ENCODE assay signal across 23 cellular contexts in the genomic region with DNA sequence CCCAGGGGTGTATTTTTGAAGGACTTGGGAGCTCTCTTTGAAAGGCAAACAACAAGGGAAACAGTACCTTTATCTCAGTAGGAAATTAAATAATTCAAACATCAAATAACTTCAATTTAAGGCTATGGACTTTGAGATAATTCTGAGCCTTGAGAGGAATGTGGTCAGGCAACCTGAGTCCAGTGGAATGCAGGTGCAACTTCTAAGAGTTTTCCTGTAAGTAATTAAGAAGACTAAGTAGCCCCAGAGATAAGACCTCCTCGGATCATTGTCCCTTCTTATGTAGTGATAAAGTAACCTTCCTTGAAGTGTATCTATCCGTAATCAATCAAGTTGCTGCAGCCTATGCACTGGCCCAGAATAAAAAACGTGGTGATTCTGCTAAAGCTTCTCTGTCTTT.
"Had no signal": no experiment of that assay in that cellular context is flagged by ENCODE, and none has a peak within 500 bp of the region (broad histone marks: within the 10 kb centered on the region; RNA-seq: fewer than 3 reads in every experiment).

No MANE protein-coding gene starts in this region.

- ATAC-seq: effector memory CD8-positive, alpha-beta T cell; left cardiac atrium; left lung; natural killer cell; sciatic nerve; stimulated activated memory B cell treated with anti-CD40 and anti-IgM and Interleukin-4, amounts not matched to agents 10 μg/mL and 1 μg/mL and 100 μg/mL, for 72 hours; stimulated activated naive CD8-positive, alpha-beta T cell treated with anti-CD3 and anti-CD28 coated beads, Interleukin-15, Interleukin-2, amounts not matched to agents 100 U/mL and 50 U/mL, for 24 hours; upper lobe of right lung had no signal

- H3K9me3 Mint-ChIP-seq: effector memory CD8-positive, alpha-beta T cell had no signal

- H3K4me3 Mint-ChIP-seq: stimulated activated memory B cell treated with anti-CD40 and anti-IgM and Interleukin-4, amounts not matched to agents 10 μg/mL and 1 μg/mL and 100 μg/mL, for 72 hours had no signal

- H3K4me1 ChIP-seq: parathyroid adenoma, prostate gland, uterus had no signal

- H3K4me3 ChIP-seq: coronary artery, left lung, prostate gland, right atrium auricular region, spleen, testis, tibial artery, upper lobe of right lung, uterus had no signal

- DNase-seq: dermis blood vessel endothelial cell; effector memory CD8-positive, alpha-beta T cell; kidney; left cardiac atrium; left lung; mesenchymal stem cell; natural killer cell; spleen; stimulated activated CD4-positive, alpha-beta T cell treated with anti-CD3 and anti-CD28 coated beads, Interleukin-4, amount 100 ng/mL, for 4 hours; stimulated activated naive CD8-positive, alpha-beta T cell treated with anti-CD3 and anti-CD28 coated beads, Interleukin-15, Interleukin-2, amounts not matched to agents 100 U/mL and 50 U/mL, for 24 hours; substantia nigra; testis; tibial artery; upper lobe of right lung; uterus had no signal

- H3K27ac ChIP-seq: coronary artery, left lung, neutrophil, parathyroid adenoma, prostate gland, right atrium auricular region, spleen, testis, upper lobe of right lung, uterus had no signal

- H2AFZ ChIP-seq: parathyroid adenoma had no signal

- H3K27me3 Mint-ChIP-seq: effector memory CD8-positive, alpha-beta T cell; stimulated activated memory B cell treated with anti-CD40 and anti-IgM and Interleukin-4, amounts not matched to agents 10 μg/mL and 1 μg/mL and 100 μg/mL, for 72 hours had no signal

- H3K79me2 ChIP-seq: parathyroid adenoma had no signal

- FAIRE-seq: frontal cortex, kidney had no signal

- H3K27ac Mint-ChIP-seq: effector memory CD8-positive, alpha-beta T cell; natural killer cell; stimulated activated memory B cell treated with anti-CD40 and anti-IgM and Interleukin-4, amounts not matched to agents 10 μg/mL and 1 μg/mL and 100 μg/mL, for 72 hours had no signal

- H3K9me3 ChIP-seq: prostate gland, right atrium auricular region, testis, tibial artery, upper lobe of right lung, uterus had no signal

- H3K27me3 ChIP-seq: left lung, neutrophil, right atrium auricular region, spleen, testis, tibial artery, upper lobe of right lung, uterus had no signal

- H3K36me3 ChIP-seq: prostate gland, right atrium auricular region, uterus had no signal
